31 cellular contexts compared by ENCODE assay signal in the genomic region with DNA sequence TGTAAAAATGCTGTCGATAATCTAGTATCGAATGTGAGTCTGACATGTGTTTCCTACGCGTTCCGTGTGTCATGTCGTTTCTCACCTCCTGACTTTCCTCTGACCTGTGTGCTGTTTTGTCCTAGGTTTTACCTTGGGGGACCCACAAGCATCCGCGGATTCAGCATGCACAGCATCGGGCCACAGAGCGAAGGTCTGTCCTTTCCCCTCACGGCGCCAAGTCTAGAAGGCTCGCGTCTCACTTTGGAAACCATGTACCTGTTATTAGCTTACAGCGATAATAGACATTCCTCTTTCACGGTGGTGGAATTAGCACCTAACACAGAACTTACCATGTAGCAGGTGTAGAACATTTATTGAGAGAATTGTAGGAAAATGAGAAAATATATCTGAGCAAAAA.
"Had no signal": no experiment of that assay in that cellular context is flagged by ENCODE, and none has a peak within 500 bp of the region (broad histone marks: within the 10 kb centered on the region; RNA-seq: fewer than 3 reads in every experiment).

No MANE protein-coding gene starts in this region.

- H3K27ac ChIP-seq: adrenal gland, body of pancreas, cardiac muscle cell, colonic mucosa, esophagus squamous epithelium, gastroesophageal sphincter, heart right ventricle, WERI-Rb-1 had no signal

- H3K36me3 ChIP-seq: colonic mucosa had no signal

- H3K27me3 ChIP-seq: adrenal gland, body of pancreas, cardiac muscle cell, colonic mucosa, esophagus squamous epithelium, gastroesophageal sphincter, heart right ventricle had no signal

- H3K4me3 ChIP-seq: adrenal gland, body of pancreas, cardiac muscle cell, colonic mucosa, esophagus squamous epithelium, gastroesophageal sphincter, heart right ventricle had no signal

- ATAC-seq: activated CD4-positive, alpha-beta T cell treated with anti-CD3 and anti-CD28 coated beads for 36 hours; activated CD8-positive, alpha-beta T cell treated with anti-CD3 and anti-CD28 coated beads, Interleukin-2, amount 10 ng/mL, durations not matched to agents 7 days and 5 days; activated naive CD8-positive, alpha-beta T cell treated with anti-CD3 and anti-CD28 coated beads, Interleukin-2, amount 50 U/mL, for 24 hours; activated T-cell treated with anti-CD3 and anti-CD28 coated beads, Interleukin-2, amount 50 U/mL, for 4 hours; activated T-helper 17 cell treated with anti-CD3 and anti-CD28 coated beads, Interleukin-2, amount 50 U/mL, for 72 hours; body of pancreas; gastroesophageal sphincter; heart right ventricle; T-helper 17 cell had no signal

- H3K4me1 ChIP-seq: adrenal gland, colonic mucosa, esophagus squamous epithelium, gastroesophageal sphincter, heart right ventricle had no signal

- DNase-seq: activated B cell treated with CpG ODN at 0.5 μM for 24 hours; activated CD4-positive, alpha-beta memory T cell treated with anti-CD3 and anti-CD28 coated beads for 36 hours; activated CD4-positive, alpha-beta T cell treated with anti-CD3 and anti-CD28 coated beads for 36 hours; activated CD4-positive, alpha-beta T cell treated with anti-CD3 and anti-CD28 coated beads, Interleukin-2, amount 10 ng/mL, durations not matched to agents 24 days and 14 days; activated CD4-positive, CD25-positive, alpha-beta regulatory T cell treated with anti-CD3 and anti-CD28 coated beads, Interleukin-2, amount 50 U/mL, for 72 hours; activated CD8-positive, alpha-beta T cell treated with anti-CD3 and anti-CD28 coated beads, Interleukin-2, amount 10 ng/mL, durations not matched to agents 7 days and 5 days; activated gamma-delta T cell; activated naive CD4-positive, alpha-beta T cell treated with anti-CD3 and anti-CD28 coated beads, Interleukin-2, amount 50 U/mL, for 16 hours; activated naive CD4-positive, alpha-beta T cell treated with Interleukin-2 at 50 U/mL for 16 hours; activated naive CD8-positive, alpha-beta T cell treated with anti-CD3 and anti-CD28 coated beads for 36 hours; activated naive CD8-positive, alpha-beta T cell treated with anti-CD3 and anti-CD28 coated beads, Interleukin-2, amount 50 U/mL, for 24 hours; activated T-cell treated with anti-CD3 and anti-CD28 coated beads, Interleukin-2, amount 50 U/mL, for 4 hours; adrenal gland; amygdala; body of pancreas; central memory CD4-positive, alpha-beta T cell; cerebellar nuclear complex; colonic mucosa; effector CD8-positive, alpha-beta T cell; esophagus squamous epithelium; foreskin melanocyte; heart right ventricle; T-helper 1 cell; T-helper 17 cell; T1000; WERI-Rb-1 had no signal

- H3K9me3 Mint-ChIP-seq: activated B cell treated with CpG ODN at 0.5 μM for 24 hours; activated CD4-positive, alpha-beta memory T cell treated with anti-CD3 and anti-CD28 coated beads for 36 hours; activated CD4-positive, alpha-beta T cell treated with anti-CD3 and anti-CD28 coated beads, Interleukin-2, amount 10 ng/mL, durations not matched to agents 24 days and 14 days; activated naive CD8-positive, alpha-beta T cell treated with anti-CD3 and anti-CD28 coated beads for 36 hours; activated naive CD8-positive, alpha-beta T cell treated with anti-CD3 and anti-CD28 coated beads, Interleukin-2, amount 50 U/mL, for 24 hours; activated T-cell treated with anti-CD3 and anti-CD28 coated beads, Interleukin-2, amount 50 U/mL, for 4 hours; activated T-helper 17 cell treated with anti-CD3 and anti-CD28 coated beads, Interleukin-2, amount 50 U/mL, for 72 hours; T-helper 2 cell treated with Interferon-gamma antibody and Interleukin-4, amounts not matched to agents 5 μg/mL and 100 μg/mL, for 36 hours had no signal

- FAIRE-seq: endometrium had no signal

- H3K9me3 ChIP-seq: adrenal gland, body of pancreas, colonic mucosa, esophagus squamous epithelium, gastroesophageal sphincter, heart right ventricle had no signal

- H3K27ac Mint-ChIP-seq: activated B cell treated with CpG ODN at 0.5 μM for 24 hours; activated CD4-positive, alpha-beta memory T cell treated with anti-CD3 and anti-CD28 coated beads for 36 hours; activated CD4-positive, alpha-beta T cell treated with anti-CD3 and anti-CD28 coated beads for 36 hours; activated CD4-positive, alpha-beta T cell treated with anti-CD3 and anti-CD28 coated beads, Interleukin-2, amount 10 ng/mL, durations not matched to agents 24 days and 14 days; activated CD8-positive, alpha-beta T cell treated with anti-CD3 and anti-CD28 coated beads, Interleukin-2, amount 10 ng/mL, durations not matched to agents 7 days and 5 days; activated naive CD8-positive, alpha-beta T cell treated with anti-CD3 and anti-CD28 coated beads for 36 hours; activated naive CD8-positive, alpha-beta T cell treated with anti-CD3 and anti-CD28 coated beads, Interleukin-2, amount 50 U/mL, for 24 hours; activated T-helper 17 cell treated with anti-CD3 and anti-CD28 coated beads, Interleukin-2, amount 50 U/mL, for 72 hours; T-helper 17 cell; T-helper 2 cell treated with Interferon-gamma antibody and Interleukin-4, amounts not matched to agents 5 μg/mL and 100 μg/mL, for 36 hours had no signal
